7 cellular contexts compared by ENCODE assay signal in the genomic region with DNA sequence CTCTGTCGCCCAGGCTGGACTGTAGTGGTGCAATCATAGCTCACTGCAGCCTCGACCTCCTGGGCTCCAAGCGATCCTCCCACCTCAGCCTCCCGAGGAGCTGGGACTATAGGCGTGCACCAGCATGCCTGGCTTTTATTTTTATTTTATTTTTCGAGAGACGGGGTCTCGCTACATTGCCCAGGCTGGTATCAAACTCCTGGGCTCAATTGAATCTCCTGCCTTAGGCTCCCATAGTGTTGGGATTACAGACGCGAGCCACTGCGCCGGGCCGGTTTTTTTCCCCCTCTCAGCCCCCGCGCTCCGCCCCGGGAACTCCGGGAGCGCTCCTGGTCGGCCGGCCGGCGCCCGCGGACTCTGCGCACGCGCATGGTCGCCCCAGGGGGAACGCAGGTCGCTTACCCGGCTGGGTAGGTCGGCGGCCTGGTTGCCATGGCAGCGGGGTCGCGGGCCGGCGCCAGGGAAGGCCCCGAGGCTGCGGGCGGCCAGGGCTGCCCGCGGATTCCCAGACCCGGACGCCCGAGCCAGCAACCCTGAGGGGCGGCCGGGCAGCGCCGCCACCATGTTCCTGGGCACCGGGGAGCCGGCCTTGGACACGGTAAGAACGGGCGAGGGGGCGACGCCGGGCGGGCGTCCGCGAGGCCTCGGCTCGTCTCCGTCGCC. TPM values are rescaled to one million over a fixed set of nuclear protein-coding genes. Genes with fewer than 3 reads are reported as not detected.
DNase-seq lines count a peak whose midpoint lies in the region; ATAC-seq and TF ChIP-seq lines count a peak whose summit lies in the region.

A gene with protein sequence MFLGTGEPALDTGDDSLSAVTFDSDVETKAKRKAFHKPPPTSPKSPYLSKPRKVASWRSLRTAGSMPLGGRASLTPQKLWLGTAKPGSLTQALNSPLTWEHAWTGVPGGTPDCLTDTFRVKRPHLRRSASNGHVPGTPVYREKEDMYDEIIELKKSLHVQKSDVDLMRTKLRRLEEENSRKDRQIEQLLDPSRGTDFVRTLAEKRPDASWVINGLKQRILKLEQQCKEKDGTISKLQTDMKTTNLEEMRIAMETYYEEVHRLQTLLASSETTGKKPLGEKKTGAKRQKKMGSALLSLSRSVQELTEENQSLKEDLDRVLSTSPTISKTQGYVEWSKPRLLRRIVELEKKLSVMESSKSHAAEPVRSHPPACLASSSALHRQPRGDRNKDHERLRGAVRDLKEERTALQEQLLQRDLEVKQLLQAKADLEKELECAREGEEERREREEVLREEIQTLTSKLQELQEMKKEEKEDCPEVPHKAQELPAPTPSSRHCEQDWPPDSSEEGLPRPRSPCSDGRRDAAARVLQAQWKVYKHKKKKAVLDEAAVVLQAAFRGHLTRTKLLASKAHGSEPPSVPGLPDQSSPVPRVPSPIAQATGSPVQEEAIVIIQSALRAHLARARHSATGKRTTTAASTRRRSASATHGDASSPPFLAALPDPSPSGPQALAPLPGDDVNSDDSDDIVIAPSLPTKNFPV (plus strand): TSS at position 360 of the 663 bp plus-strand sequence. CDS start 203 bp downstream, at position 563.

- ATAC-seq in GM18519 (IDR thresholded peaks at IDR 0.05; ENCODE audit: low FRiP score, unreplicated experiment) (peak; percentile 54), HG03039 (IDR thresholded peaks at IDR 0.05; ENCODE audit: unreplicated experiment) (peak; percentile 47)

- DNase-seq in NCI-H2171 (lab: John Stamatoyannopoulos, UW) (peak; percentile 80), T47D (ENCODE audit: low read depth in 1 of 2, low spot score in 1 of 2) (peak; percentile 86 to 97)

- H3K9ac ChIP-seq in iPS-18a (ENCODE audit: low read length) (no peak within 1 kb of the TSS), skeletal muscle satellite cell (ENCODE audit: low read depth, low read length) (peak within 1 kb of the TSS; percentile 85)

- H3K27ac ChIP-seq in VCaP = peak within 1 kb of the TSS; percentile 73
- H3K27ac ChIP-seq in iPS-18a (ENCODE audit: low read length) = no peak within 1 kb of the TSS

- no peak for TF ChIP-seq CTCF in VCaP (conservative IDR thresholded peaks at IDR 0.05)

- in situ Hi-C loops in T47D (cut with HindIII; ENCODE audit: low pct_unique_long_range_greater_than_20kb, low sequenced_read_pairs) = no loop called here

- H3K4me3 ChIP-seq in iPS-18a (ENCODE audit: low read length) = peak within 1 kb of the TSS; percentile 72
- H3K4me3 ChIP-seq in skeletal muscle satellite cell (ENCODE audit: low read length) = peak within 1 kb of the TSS; percentile 90

- H3K27me3 ChIP-seq in iPS-18a (ENCODE audit: control insufficient read depth, insufficient read depth, low read length) = no peaks in the 10 kb centered on the region
- no peaks in the 10 kb centered on the region for H3K27me3 ChIP-seq in skeletal muscle satellite cell (ENCODE audit: control insufficient read depth, insufficient read depth, low read length)

- H3K4me2 ChIP-seq in skeletal muscle satellite cell (ENCODE audit: low read length) = peak within 1 kb of the TSS; percentile 98

- no peaks in the 10 kb centered on the region for H3K36me3 ChIP-seq in iPS-18a (ENCODE audit: control insufficient read depth, low read depth, low read length)
- H3K36me3 ChIP-seq in skeletal muscle satellite cell (ENCODE audit: insufficient read depth, low read length) = no peaks in the 10 kb centered on the region

- H3K9me3 ChIP-seq in iPS-18a (ENCODE audit: control insufficient read depth, low read depth, low read length) (no peaks in the 10 kb centered on the region), skeletal muscle satellite cell (replicated peaks; ENCODE audit: low read length) (no peaks in the 10 kb centered on the region)

- H3K4me1 ChIP-seq in iPS-18a (ENCODE audit: control insufficient read depth, low read depth, low read length) (peaks cover 4% of the 10 kb centered on the region), skeletal muscle satellite cell (ENCODE audit: control insufficient read depth, insufficient read depth, low read length) (peaks cover 22% of the 10 kb centered on the region)

RNA-seq across cellular contexts. Expression of the gene that starts here (rescaled TPM):
- 6.8 and 9.6 TPM in 2 replicates for total RNA-seq in skeletal muscle satellite cell (2012; rRNA removed)
